In the genomic region with DNA sequence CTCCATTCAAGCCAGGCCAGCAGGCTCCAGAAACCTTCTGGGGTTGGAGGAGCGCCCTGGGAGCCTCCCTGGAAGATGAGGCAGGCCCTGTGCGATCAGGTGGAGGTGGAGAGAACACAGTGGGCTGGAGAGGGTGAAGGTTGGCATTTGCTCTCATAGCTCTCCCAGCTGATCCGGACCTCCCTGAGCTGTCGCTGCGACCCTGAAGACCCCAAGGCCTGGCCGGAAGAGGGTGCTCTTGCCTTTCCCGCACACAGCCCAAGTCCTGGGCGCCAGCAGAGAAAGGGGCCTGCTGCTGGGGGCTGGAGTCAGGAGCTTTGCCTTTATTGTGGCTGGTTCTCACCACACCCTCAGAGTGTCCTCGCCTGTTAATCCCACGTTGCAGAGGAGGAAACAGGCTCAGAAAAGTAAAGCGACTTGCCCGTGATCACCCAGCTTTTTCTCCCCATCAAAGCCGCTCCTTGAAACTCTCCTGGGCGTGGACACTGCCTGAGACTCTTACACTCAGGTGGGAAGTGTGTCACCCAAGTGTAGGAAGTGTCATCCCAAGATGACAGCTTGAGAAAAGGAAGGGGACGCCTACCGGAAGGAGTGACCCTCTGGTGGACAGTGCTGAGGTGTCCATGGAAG, we compare ENCODE assay signal across 9 cellular contexts. TPM values are rescaled to one million over a fixed set of nuclear protein-coding genes. Genes with fewer than 3 reads are reported as not detected.
DNase-seq lines count a peak whose midpoint lies in the region; ATAC-seq, FAIRE-seq and TF ChIP-seq lines count a peak whose summit lies in the region.
"Had no signal": no experiment of that assay in that cellular context is flagged by ENCODE, and none has a peak within 500 bp of the region (broad histone marks: within the 10 kb centered on the region; RNA-seq: fewer than 3 reads in every experiment).

No MANE protein-coding gene starts in this region.

- H3K9ac ChIP-seq in astrocyte (ENCODE audit: low read length): no peak overlapping the region

- peaks cover 10% of the 10 kb centered on the region for H3K27me3 Mint-ChIP-seq in astrocyte (ENCODE audit: low read depth, unreplicated experiment)
- H3K27me3 Mint-ChIP-seq in effector memory CD8-positive, alpha-beta T cell: no peaks in the 10 kb centered on the region

- H4K20me1 ChIP-seq in astrocyte (ENCODE audit: insufficient read depth, low read length): no peaks in the 10 kb centered on the region

- H3K9me3 ChIP-seq in astrocyte (ENCODE audit: insufficient read depth, low read depth, low read length) (no peaks in the 10 kb centered on the region), aorta (ENCODE audit: control insufficient read depth, low read length) (no peaks in the 10 kb centered on the region)
- H3K9me3 ChIP-seq: body of pancreas had no signal

- no peak overlapping the region for H3K27ac Mint-ChIP-seq in astrocyte (ENCODE audit: unreplicated experiment)
- H3K27ac Mint-ChIP-seq in effector memory CD8-positive, alpha-beta T cell: no peak overlapping the region

- no peaks in the 10 kb centered on the region for H3K79me2 ChIP-seq in astrocyte (ENCODE audit: insufficient read depth, low read length)

- peaks cover 11% of the 10 kb centered on the region for H3K4me1 Mint-ChIP-seq in astrocyte (ENCODE audit: low read depth, unreplicated experiment)
- peaks cover 7% of the 10 kb centered on the region in 2 donors for H3K4me1 Mint-ChIP-seq in effector memory CD8-positive, alpha-beta T cell (ENCODE audit: low read depth in 2 of 2)

- FAIRE-seq in astrocyte (lab: Jason Lieb, UNC): no peak

- TF ChIP-seq CTCF in astrocyte (IDR thresholded peaks at IDR 0.05; ENCODE audit: insufficient read depth, low read depth, low read length): peak; percentile 50

- no peaks in the 10 kb centered on the region for H3K9me3 Mint-ChIP-seq in astrocyte (ENCODE audit: unreplicated experiment)
- H3K9me3 Mint-ChIP-seq in effector memory CD8-positive, alpha-beta T cell: no peaks in the 10 kb centered on the region

- H3K36me3 Mint-ChIP-seq in astrocyte (ENCODE audit: low read depth, unreplicated experiment): no peaks in the 10 kb centered on the region
- H3K36me3 Mint-ChIP-seq in effector memory CD8-positive, alpha-beta T cell (ENCODE audit: insufficient read depth): no peaks in the 10 kb centered on the region

- H3K4me1 ChIP-seq in astrocyte (ENCODE audit: insufficient read depth, low read length) (peaks cover 16% of the 10 kb centered on the region), aorta (ENCODE audit: control insufficient read depth in 1 of 2, insufficient read depth in 2 of 2, low read length in 2 of 2) (no peaks in the 10 kb centered on the region)

- H3K4me3 ChIP-seq in astrocyte (ENCODE audit: insufficient read depth, low read depth, low read length) (no peak overlapping the region), aorta (ENCODE audit: low read length in 2 of 2) (no peak overlapping the region)
- H3K4me3 ChIP-seq: body of pancreas had no signal

- H3K27ac ChIP-seq in astrocyte (ENCODE audit: low read depth, low read length) (no peak overlapping the region), aorta (ENCODE audit: low read depth in 1 of 2, low read length in 2 of 2) (no peak overlapping the region)

- 66 to 70% methylated on average over 15 to 16 of the region's 16 CpGs for WGBS in aorta, 2 donors

- DNase-seq in SIG-M5 treated with dmso at 0.1 percent for 504 hours (lab: John Stamatoyannopoulos, UW; ENCODE audit: unreplicated experiment): peak; percentile 16
- DNase-seq in SIG-M5 (lab: John Stamatoyannopoulos, UW): no peak
- DNase-seq in astrocyte (ENCODE audit: low read depth): no peak
- peak; percentile 82 for DNase-seq in iPS-NIHi7 (ENCODE audit: extremely low spot score)
- no peak for DNase-seq in aorta
- DNase-seq in LoVo (ENCODE audit: low spot score): no peak
- DNase-seq in GF-D8 (lab: John Stamatoyannopoulos, UW): no peak
- no peak for DNase-seq in effector memory CD8-positive, alpha-beta T cell
- DNase-seq: body of pancreas had no signal

- H2AFZ ChIP-seq in astrocyte (ENCODE audit: low read depth, low read length): no peak overlapping the region

- intact Hi-C loops in aorta (cut with DNase I): loop anchor here (1.0 to 10.0 kb wide), 3 partner anchors 49 to 341 kb away; no protein-coding TSS in a partner anchor

- no peaks in the 10 kb centered on the region for H3K27me3 ChIP-seq in astrocyte (ENCODE audit: insufficient read depth, low read length)
- H3K27me3 ChIP-seq in aorta (ENCODE audit: control insufficient read depth in 1 of 2, insufficient read depth in 2 of 2, low read length in 1 of 2): no peaks in the 10 kb centered on the region
- H3K27me3 ChIP-seq: body of pancreas had no signal

- H3K36me3 ChIP-seq in astrocyte (ENCODE audit: insufficient read depth, low read length) (no peaks in the 10 kb centered on the region), aorta (ENCODE audit: control insufficient read depth in 1 of 2, insufficient read depth in 2 of 2, low read length in 1 of 2) (no peaks in the 10 kb centered on the region)

- peak; percentile 55 for ATAC-seq in aorta (ENCODE audit: low FRiP score)
- ATAC-seq in effector memory CD8-positive, alpha-beta T cell (replicated peaks): no peak
- ATAC-seq: body of pancreas had no signal

- no peak overlapping the region for H3K4me3 Mint-ChIP-seq in astrocyte (ENCODE audit: unreplicated experiment)
- no peak overlapping the region for H3K4me3 Mint-ChIP-seq in effector memory CD8-positive, alpha-beta T cell

- H3K4me2 ChIP-seq in astrocyte (ENCODE audit: low read length): no peak overlapping the region

RNA-seq across cellular contexts. Expression of gene RPL29, which starts 8.6 kb away (rescaled TPM):
- 768 and 872 TPM in 2 replicates for total RNA-seq in astrocyte
- 100 to 1,000 TPM; 617 to 792 TPM for total RNA-seq in aorta
- polyA plus RNA-seq in aorta: 1,000 to 10,000 TPM; 1,520 to 2,218 TPM

RNA-seq across cellular contexts. Expression of gene ACY1, which starts 20.9 kb away (rescaled TPM):
- 16.4 and 21.1 TPM in 2 replicates for total RNA-seq in astrocyte
- 10 to 100 TPM in 1 of 2 donors, 1 to 10 TPM in 1; 7.2 to 16.5 TPM for total RNA-seq in aorta
- polyA plus RNA-seq in aorta: 100 to 1,000 TPM in 1 of 2 donors, 10 to 100 TPM in 1; 12.2 to 102 TPM

RNA-seq across cellular contexts. Expression of gene ABHD14A, which starts 29.4 kb away (rescaled TPM):
- total RNA-seq in astrocyte (10.9 and 11.8 TPM in 2 replicates), aorta (10 to 100 TPM in 1 of 2 donors, 1 to 10 TPM in 1; 4.7 to 16.0 TPM)
- 10 to 100 TPM in 1 of 2 donors, 1 to 10 TPM in 1; 9.5 to 23.0 TPM for polyA plus RNA-seq in aorta

RNA-seq across cellular contexts. Expression of gene ABHD14B, which starts 30.4 kb away (rescaled TPM):
- total RNA-seq in astrocyte (10.3 and 12.3 TPM in 2 replicates), aorta (10 to 100 TPM; 18.2 to 40.0 TPM)
- 10 to 100 TPM; 44.2 to 45.3 TPM for polyA plus RNA-seq in aorta

RNA-seq across cellular contexts. Expression of gene PCBP4, which starts 37.0 kb away (rescaled TPM):
- total RNA-seq in astrocyte: 95.4 and 102 TPM in 2 replicates
- 10 to 100 TPM; 58.1 to 63.7 TPM for total RNA-seq in aorta
- polyA plus RNA-seq in aorta: 100 to 1,000 TPM in 1 of 2 donors, 10 to 100 TPM in 1; 29.4 to 124 TPM

Comparison
In these comparisons a context has a peak if more than half of its experiments do, and no peak if none do; other contexts are left out.
1. DNase-seq: peak in SIG-M5 treated with dmso at 0.1 percent for 504 hours (single experiment) and iPS-NIHi7 (single experiment); none in SIG-M5 (single experiment), astrocyte (single experiment), aorta (0 of 2), LoVo (single experiment), GF-D8 (single experiment) and effector memory CD8-positive, alpha-beta T cell (0 of 3).